In the genomic region with DNA sequence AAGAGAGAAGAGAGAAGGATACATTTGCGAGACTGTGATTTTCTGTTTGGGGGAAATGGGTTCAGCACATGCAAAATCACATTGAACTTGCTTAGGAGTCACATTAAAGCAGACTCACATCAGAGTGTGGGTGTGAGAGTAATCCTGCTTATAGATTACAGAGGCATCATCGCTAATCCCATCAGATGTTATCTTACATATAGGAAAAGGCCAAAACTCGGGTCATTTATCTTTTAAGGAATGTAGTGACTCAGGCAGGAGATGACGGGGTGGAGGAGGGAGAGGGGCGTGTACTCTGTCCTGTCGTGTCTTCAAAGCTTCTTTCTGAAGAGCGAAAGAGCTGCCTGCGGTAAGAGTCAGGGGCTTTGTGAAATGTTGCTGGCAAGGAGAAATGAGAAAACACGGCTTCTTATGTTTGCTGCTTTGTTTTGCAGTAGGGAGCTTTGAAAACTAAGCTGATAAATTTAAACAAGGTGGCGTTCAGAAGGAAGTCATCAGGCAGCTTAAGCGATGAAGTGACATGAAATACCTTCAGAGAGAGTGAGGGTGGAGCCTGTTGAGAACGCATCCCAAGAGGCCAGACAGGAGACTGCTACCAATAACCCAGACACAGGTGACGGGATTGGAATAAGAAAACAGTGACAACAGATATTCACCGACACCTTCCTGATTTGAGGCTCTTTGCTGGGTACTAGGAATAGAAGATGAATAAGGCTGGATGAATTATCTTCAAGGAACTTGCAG, we compare ENCODE assay signal across 13 cellular contexts. TPM values are rescaled to one million over a fixed set of nuclear protein-coding genes. Genes with fewer than 3 reads are reported as not detected.
DNase-seq lines count a peak whose midpoint lies in the region; ATAC-seq lines count a peak whose summit lies in the region.
"Had no signal": no experiment of that assay in that cellular context is flagged by ENCODE, and none has a peak within 500 bp of the region (broad histone marks: within the 10 kb centered on the region; RNA-seq: fewer than 3 reads in every experiment).

No MANE protein-coding gene starts in this region.

- H3K4ac ChIP-seq in neuronal stem cell (ENCODE audit: low read length) = no peak overlapping the region

- H3K4me1 Mint-ChIP-seq in activated naive CD4-positive, alpha-beta T cell treated with anti-CD3 and anti-CD28 coated beads for 36 hours (ENCODE audit: low read depth) = no peaks in the 10 kb centered on the region
- H3K4me1 Mint-ChIP-seq: activated naive CD8-positive, alpha-beta T cell treated with anti-CD3 and anti-CD28 coated beads, Interleukin-2, amount 10 ng/mL, durations not matched to agents 7 days and 5 days; stimulated activated effector memory CD8-positive, alpha-beta T cell treated with anti-CD3 and anti-CD28 coated beads, Interleukin-12 subunit alpha, Interleukin-12 subunit beta, amount 100 ng/mL, for 72 hours had no signal

- no peak overlapping the region for H3K27ac ChIP-seq in neuronal stem cell (replicated peaks; ENCODE audit: low read length)

- CTCF ChIA-PET in activated naive CD4-positive, alpha-beta T cell treated with anti-CD3 and anti-CD28 coated beads for 36 hours (lab: Charles Lee) = interaction anchor here (0.6 to 1.5 kb wide), 3 partner anchors 13 to 38 kb away, joined by 3 to 4 read pairs (median 3); no protein-coding TSS in a partner anchor

- no peak overlapping the region for H2AK5ac ChIP-seq in neuronal stem cell (ENCODE audit: low read depth, low read length)

- no peak overlapping the region for H2BK120ac ChIP-seq in neuronal stem cell (ENCODE audit: low read depth, low read length)

- H2AFZ ChIP-seq in neuronal stem cell (ENCODE audit: low read length) = peak overlapping the region; percentile 77

- H4K91ac ChIP-seq in neuronal stem cell (ENCODE audit: low read depth, low read length, poor library complexity) = no peak overlapping the region

- H3K36me3 ChIP-seq in neuronal stem cell (replicated peaks in 1 of 2; ENCODE audit: control insufficient read depth in 2 of 2, insufficient read depth in 2 of 2, low read length in 2 of 2) = no peaks in the 10 kb centered on the region

- H3K4me1 ChIP-seq in neuronal stem cell (ENCODE audit: control insufficient read depth in 2 of 2, insufficient read depth in 1 of 2, low read depth in 1 of 2, low read length in 2 of 2) = peaks cover 0 to 5% of the 10 kb centered on the region in 2 donors

- H3K9me3 Mint-ChIP-seq in activated naive CD4-positive, alpha-beta T cell treated with anti-CD3 and anti-CD28 coated beads for 36 hours = no peaks in the 10 kb centered on the region
- H3K9me3 Mint-ChIP-seq: activated naive CD8-positive, alpha-beta T cell treated with anti-CD3 and anti-CD28 coated beads, Interleukin-2, amount 10 ng/mL, durations not matched to agents 7 days and 5 days; stimulated activated effector memory CD8-positive, alpha-beta T cell treated with anti-CD3 and anti-CD28 coated beads, Interleukin-12 subunit alpha, Interleukin-12 subunit beta, amount 100 ng/mL, for 72 hours had no signal

- H3K14ac ChIP-seq in neuronal stem cell (ENCODE audit: low read length) = no peak overlapping the region

- H3K27me3 ChIP-seq in neuronal stem cell (ENCODE audit: control insufficient read depth in 3 of 3, insufficient read depth in 3 of 3, low read depth in 1 of 3, low read length in 3 of 3) = no peaks in the 10 kb centered on the region

- H3K36me3 Mint-ChIP-seq in activated naive CD4-positive, alpha-beta T cell treated with anti-CD3 and anti-CD28 coated beads for 36 hours (ENCODE audit: low read depth) = no peaks in the 10 kb centered on the region
- H3K36me3 Mint-ChIP-seq: activated naive CD8-positive, alpha-beta T cell treated with anti-CD3 and anti-CD28 coated beads, Interleukin-2, amount 10 ng/mL, durations not matched to agents 7 days and 5 days; stimulated activated effector memory CD8-positive, alpha-beta T cell treated with anti-CD3 and anti-CD28 coated beads, Interleukin-12 subunit alpha, Interleukin-12 subunit beta, amount 100 ng/mL, for 72 hours had no signal

- H3K4me3 Mint-ChIP-seq in activated naive CD4-positive, alpha-beta T cell treated with anti-CD3 and anti-CD28 coated beads for 36 hours = no peak overlapping the region
- H3K4me3 Mint-ChIP-seq: activated naive CD8-positive, alpha-beta T cell treated with anti-CD3 and anti-CD28 coated beads, Interleukin-2, amount 10 ng/mL, durations not matched to agents 7 days and 5 days; stimulated activated effector memory CD8-positive, alpha-beta T cell treated with anti-CD3 and anti-CD28 coated beads, Interleukin-12 subunit alpha, Interleukin-12 subunit beta, amount 100 ng/mL, for 72 hours had no signal

- WGBS in neuronal stem cell (ENCODE audit: extremely low coverage in 2 of 2, insufficient read length in 2 of 2, insufficient replicate concordance in 1 of 2), 2 donors = no CpG with 5 or more reads among the region's 14 CpGs

- no peaks in the 10 kb centered on the region for H3K79me1 ChIP-seq in neuronal stem cell (ENCODE audit: low read depth, low read length)

- no peak overlapping the region for H2BK12ac ChIP-seq in neuronal stem cell (ENCODE audit: low read length)

- no peak overlapping the region for H3K9ac ChIP-seq in neuronal stem cell (ENCODE audit: low read depth, low read length, poor library complexity)

- no peak overlapping the region for H4K8ac ChIP-seq in neuronal stem cell (ENCODE audit: low read depth, low read length)

- no peak overlapping the region for H3K27ac Mint-ChIP-seq in activated naive CD4-positive, alpha-beta T cell treated with anti-CD3 and anti-CD28 coated beads for 36 hours
- H3K27ac Mint-ChIP-seq: activated naive CD8-positive, alpha-beta T cell treated with anti-CD3 and anti-CD28 coated beads, Interleukin-2, amount 10 ng/mL, durations not matched to agents 7 days and 5 days; stimulated activated effector memory CD8-positive, alpha-beta T cell treated with anti-CD3 and anti-CD28 coated beads, Interleukin-12 subunit alpha, Interleukin-12 subunit beta, amount 100 ng/mL, for 72 hours had no signal

- no peak overlapping the region for H3K18ac ChIP-seq in neuronal stem cell (ENCODE audit: low read length)

- H2BK15ac ChIP-seq in neuronal stem cell (ENCODE audit: low read length) = no peak overlapping the region

- no peaks in the 10 kb centered on the region for H3K27me3 Mint-ChIP-seq in activated naive CD4-positive, alpha-beta T cell treated with anti-CD3 and anti-CD28 coated beads for 36 hours (ENCODE audit: low read depth)
- H3K27me3 Mint-ChIP-seq: activated naive CD8-positive, alpha-beta T cell treated with anti-CD3 and anti-CD28 coated beads, Interleukin-2, amount 10 ng/mL, durations not matched to agents 7 days and 5 days had no signal

- ATAC-seq in GM21528 (IDR thresholded peaks at IDR 0.05; ENCODE audit: low FRiP score, unreplicated experiment) = no peak
- ATAC-seq: stimulated activated effector memory CD8-positive, alpha-beta T cell treated with anti-CD3 and anti-CD28 coated beads, Interleukin-12 subunit alpha, Interleukin-12 subunit beta, amount 100 ng/mL, for 72 hours had no signal

- DNase-seq in Daoy (ENCODE audit: low read depth) = peak; percentile 65
- DNase-seq in NCI-H82 treated with DMSO at 0.1 percent for 48 hours (lab: John Stamatoyannopoulos, UW; ENCODE audit: unreplicated experiment) = peak; percentile 32
- peak; percentile 43 for DNase-seq in dermis blood vessel endothelial cell
- DNase-seq in neuronal stem cell (ENCODE audit: low spot score) = no peak
- no peak for DNase-seq in activated naive CD4-positive, alpha-beta T cell treated with anti-CD3 and anti-CD28 coated beads for 36 hours
- DNase-seq in stimulated activated CD8-positive, alpha-beta memory T cell treated with anti-CD3 and anti-CD28 coated beads, Interleukin-4, amount 100 ng/mL, for 48 hours = no peak
- no peak for DNase-seq in activated naive CD4-positive, alpha-beta T cell treated with anti-CD3 and anti-CD28 coated beads, Interleukin-2, amount 50 U/mL, for 16 hours
- DNase-seq: activated naive CD8-positive, alpha-beta T cell treated with anti-CD3 and anti-CD28 coated beads, Interleukin-2, amount 10 ng/mL, durations not matched to agents 7 days and 5 days; NCI-H1417 treated with DMSO at 0.1 percent for 48 hours had no signal

- no peaks in the 10 kb centered on the region for H3K9me3 ChIP-seq in neuronal stem cell (replicated peaks in 1 of 2; ENCODE audit: control insufficient read depth in 2 of 2, insufficient read depth in 1 of 2, low read depth in 1 of 2, low read length in 2 of 2)

- intact Hi-C loops in activated naive CD4-positive, alpha-beta T cell treated with anti-CD3 and anti-CD28 coated beads for 36 hours (cut with micrococcal nuclease) = no loop called here

- H3K23ac ChIP-seq in neuronal stem cell (ENCODE audit: low read depth, low read length, poor library complexity) = no peak overlapping the region

- no peak overlapping the region for H2BK5ac ChIP-seq in neuronal stem cell (ENCODE audit: low read length)

- no peak overlapping the region for H3K4me2 ChIP-seq in neuronal stem cell (ENCODE audit: insufficient read depth, low read length, poor library complexity, severe bottlenecking)

- H3K4me3 ChIP-seq in neuronal stem cell (ENCODE audit: low read length in 2 of 2) = no peak overlapping the region

RNA-seq across cellular contexts. Expression of a gene that starts 2.2 kb away (rescaled TPM):
- total RNA-seq in Daoy (2014; rRNA removed; shearing (Covaris generic)) = not detected in 2 replicates
- total RNA-seq in dermis blood vessel endothelial cell = not detected in 2 replicates
- not detected for polyA plus RNA-seq in neuronal stem cell (2013, experiment 1 of 2)
- not detected for polyA plus RNA-seq in neuronal stem cell (2013, experiment 2 of 2)
- not detected for total RNA-seq in activated naive CD4-positive, alpha-beta T cell treated with anti-CD3 and anti-CD28 coated beads for 36 hours
- total RNA-seq: activated naive CD8-positive, alpha-beta T cell treated with anti-CD3 and anti-CD28 coated beads, Interleukin-2, amount 10 ng/mL, durations not matched to agents 7 days and 5 days; lung microvascular endothelial cell had no signal
- polyA plus RNA-seq: esophagus had no signal

RNA-seq across cellular contexts. Expression of a gene that starts 7.9 kb away (rescaled TPM):
- not detected in 2 replicates for total RNA-seq in Daoy (2014; rRNA removed; shearing (Covaris generic))
- total RNA-seq in dermis blood vessel endothelial cell = not detected in 2 replicates
- not detected for polyA plus RNA-seq in neuronal stem cell (2013, experiment 1 of 2)
- not detected for polyA plus RNA-seq in neuronal stem cell (2013, experiment 2 of 2)
- not detected for total RNA-seq in activated naive CD4-positive, alpha-beta T cell treated with anti-CD3 and anti-CD28 coated beads for 36 hours
- total RNA-seq: activated naive CD8-positive, alpha-beta T cell treated with anti-CD3 and anti-CD28 coated beads, Interleukin-2, amount 10 ng/mL, durations not matched to agents 7 days and 5 days; lung microvascular endothelial cell had no signal
- polyA plus RNA-seq: esophagus had no signal

RNA-seq across cellular contexts. Expression of a gene that starts 23.9 kb away (rescaled TPM):
- 31.6 and 40.3 TPM in 2 replicates for total RNA-seq in Daoy (2014; rRNA removed; shearing (Covaris generic))
- total RNA-seq in dermis blood vessel endothelial cell = 26.5 and 32.6 TPM in 2 replicates
- polyA plus RNA-seq in neuronal stem cell (2013, experiment 1 of 2) = 28.6 TPM
- 28.9 TPM for polyA plus RNA-seq in neuronal stem cell (2013, experiment 2 of 2)
- total RNA-seq in activated naive CD4-positive, alpha-beta T cell treated with anti-CD3 and anti-CD28 coated beads for 36 hours = 10 to 100 TPM; 41.5 to 43.9 TPM

RNA-seq across cellular contexts. Expression of a gene that starts 29.3 kb away (rescaled TPM):
- 37.9 and 40.9 TPM in 2 replicates for total RNA-seq in Daoy (2014; rRNA removed; shearing (Covaris generic))
- 33.2 and 41.9 TPM in 2 replicates for total RNA-seq in dermis blood vessel endothelial cell
- polyA plus RNA-seq in neuronal stem cell (2013, experiment 1 of 2) = 15.2 TPM
- polyA plus RNA-seq in neuronal stem cell (2013, experiment 2 of 2) = 15.3 TPM
- 10 to 100 TPM; 13.4 to 13.6 TPM for total RNA-seq in activated naive CD4-positive, alpha-beta T cell treated with anti-CD3 and anti-CD28 coated beads for 36 hours

Comparison
In these comparisons a context has a peak if more than half of its experiments do, and no peak if none do; other contexts are left out.
1. DNase-seq: peak in Daoy (single experiment), NCI-H82 treated with DMSO at 0.1 percent for 48 hours (single experiment) and dermis blood vessel endothelial cell (single experiment); none in neuronal stem cell (single experiment), activated naive CD4-positive, alpha-beta T cell treated with anti-CD3 and anti-CD28 coated beads for 36 hours (single experiment), stimulated activated CD8-positive, alpha-beta memory T cell treated with anti-CD3 and anti-CD28 coated beads, Interleukin-4, amount 100 ng/mL, for 48 hours (single experiment) and activated naive CD4-positive, alpha-beta T cell treated with anti-CD3 and anti-CD28 coated beads, Interleukin-2, amount 50 U/mL, for 16 hours (single experiment).